In the genomic region with DNA sequence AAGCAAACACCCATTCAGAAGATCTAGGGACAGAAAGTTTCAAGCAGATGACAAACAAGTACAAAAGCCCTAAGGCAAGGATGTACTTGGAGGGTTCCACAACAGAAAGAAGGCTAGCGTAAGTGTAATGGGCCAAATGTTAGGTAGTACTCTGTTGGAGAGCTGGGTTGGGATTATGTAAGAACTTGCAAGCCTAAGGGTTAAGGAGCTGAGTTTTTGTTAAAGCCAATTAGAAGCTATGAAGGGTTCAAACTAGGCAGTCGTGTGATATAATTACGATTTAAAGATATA, we compare ENCODE assay signal across 12 cellular contexts. TPM values are rescaled to one million over a fixed set of nuclear protein-coding genes. Genes with fewer than 3 reads are reported as not detected.
DNase-seq lines count a peak whose midpoint lies in the region; ATAC-seq, FAIRE-seq and TF ChIP-seq lines count a peak whose summit lies in the region.
"Had no signal": no experiment of that assay in that cellular context is flagged by ENCODE, and none has a peak within 500 bp of the region (broad histone marks: within the 10 kb centered on the region; RNA-seq: fewer than 3 reads in every experiment).

No MANE protein-coding gene starts in this region.

- H2AFZ ChIP-seq in fibroblast of lung (ENCODE audit: low read length), result no peak overlapping the region

- no peak for TF ChIP-seq EP300 in A549 (IDR thresholded peaks at IDR 0.05)

- H3K9me3 ChIP-seq in A549 (no peaks in the 10 kb centered on the region), fibroblast of lung (ENCODE audit: control insufficient read depth, insufficient read depth, low read depth, low read length) (no peaks in the 10 kb centered on the region)

- H4K20me1 ChIP-seq in fibroblast of lung (ENCODE audit: control insufficient read depth, extremely low read depth, insufficient read depth, low read length), result no peaks in the 10 kb centered on the region

- 76% methylated on average over 3 of the region's 3 CpGs for WGBS in A549 (ENCODE audit: missing lambda C conversion rate)

- H3K4me3 Mint-ChIP-seq in osteocyte (ENCODE audit: unreplicated experiment), result no peak overlapping the region
- H3K4me3 Mint-ChIP-seq: naive thymus-derived CD4-positive, alpha-beta T cell had no signal

- no peaks in the 10 kb centered on the region for H3K27me3 ChIP-seq in fibroblast of lung (ENCODE audit: control insufficient read depth, insufficient read depth, low read length)

- H3K9ac ChIP-seq in fibroblast of lung (ENCODE audit: insufficient read depth, low read length), result no peak overlapping the region

- POLR2A ChIA-PET in A549 (lab: Yijun Ruan, JAX) (interaction anchor here (1.0 to 3.9 kb wide), 2 partner anchors 42 to 140 kb away, joined by 6 to 15 read pairs; a partner anchor contains a TSS), RWPE1 (lab: Yijun Ruan, JAX; ENCODE audit: low non-redundant PET) (no interaction called here)

- H3K27me3 Mint-ChIP-seq in osteocyte (ENCODE audit: unreplicated experiment), result no peaks in the 10 kb centered on the region
- H3K27me3 Mint-ChIP-seq: naive thymus-derived CD4-positive, alpha-beta T cell had no signal

- peaks cover 15% of the 10 kb centered on the region for H3K4me1 Mint-ChIP-seq in osteocyte (ENCODE audit: unreplicated experiment)

- peaks cover 45% of the 10 kb centered on the region for H3K4me1 ChIP-seq in A549
- peaks cover 12% of the 10 kb centered on the region for H3K4me1 ChIP-seq in fibroblast of lung (ENCODE audit: control insufficient read depth, extremely low read depth, insufficient read depth, low read length)

- H3K27ac ChIP-seq in A549 (peak overlapping the region; percentile 80 to 90), RWPE1 (peak overlapping the region; percentile 74), fibroblast of lung (ENCODE audit: insufficient read depth, low read length) (peak overlapping the region; percentile 43)

- TF ChIP-seq CTCF in A549 (IDR thresholded peaks at IDR 0.05), result no peak
- TF ChIP-seq CTCF in RWPE1 (conservative IDR thresholded peaks at IDR 0.05; ENCODE audit: low read depth), result no peak
- no peak for TF ChIP-seq CTCF in fibroblast of lung (conservative IDR thresholded peaks at IDR 0.05 in 1 of 2, IDR thresholded peaks at IDR 0.05 in 1 of 2; ENCODE audit: low read depth in 1 of 2, low read length in 2 of 2)
- TF ChIP-seq CTCF in osteocyte (IDR thresholded peaks at IDR 0.05), result no peak

- no peak for TF ChIP-seq POLR2A in A549 (IDR thresholded peaks at IDR 0.05; ENCODE audit: low read length)

- H3K9me3 Mint-ChIP-seq in osteocyte (ENCODE audit: unreplicated experiment), result no peaks in the 10 kb centered on the region
- H3K9me3 Mint-ChIP-seq: naive thymus-derived CD4-positive, alpha-beta T cell had no signal

- DNase-seq in A549 (ENCODE audit: low read depth in 1 of 2, low spot score in 1 of 2) (no peak), RWPE1 (ENCODE audit: low spot score) (no peak), fibroblast of lung (ENCODE audit: low read depth in 2 of 2) (peak in 1 of 2 donors; percentile 2), osteocyte (ENCODE audit: extremely low spot score, unreplicated experiment) (no peak), DMS79 treated with DMSO at 0.1 percent for 48 hours (lab: John Stamatoyannopoulos, UW) (no peak)
- DNase-seq: activated gamma-delta T cell treated with Interleukin-2 at 50 U/mL for 16 hours; naive thymus-derived CD4-positive, alpha-beta T cell; OCI-M1 had no signal

- FAIRE-seq in A549 (lab: Jason Lieb, UNC), result no peak
- FAIRE-seq: islet of Langerhans had no signal

- peaks cover 7% of the 10 kb centered on the region for H3K79me2 ChIP-seq in fibroblast of lung (ENCODE audit: control insufficient read depth, insufficient read depth, low read length)

- CTCF ChIA-PET in A549 (lab: Yijun Ruan, JAX) (interaction anchor here (1.4 to 2.1 kb wide), 3 partner anchors 11 to 41 kb away, joined by 3 to 5 read pairs (median 3); a partner anchor contains a TSS), RWPE1 (lab: Yijun Ruan, JAX) (interaction anchor here (0.6 to 1.2 kb wide), 2 partner anchors 10 to 160 kb away, joined by 3 to 4 read pairs; no protein-coding TSS in a partner anchor)

- TF ChIP-seq RAD21 in A549 (conservative IDR thresholded peaks at IDR 0.05 in 1 of 2, IDR thresholded peaks at IDR 0.05 in 1 of 2), result no peak

- no peak overlapping the region for H3K4me3 ChIP-seq in A549
- no peak overlapping the region for H3K4me3 ChIP-seq in fibroblast of lung (replicated peaks in 1 of 4; ENCODE audit: control extremely low read depth in 1 of 4, insufficient read depth in 1 of 4, low read depth in 3 of 4, low read length in 4 of 4)

- ATAC-seq in A549 (peak; percentile 49 to 74; a peak in 5 of 6 replicates), HG03039 (IDR thresholded peaks at IDR 0.05; ENCODE audit: unreplicated experiment) (no peak), GM19023 (IDR thresholded peaks at IDR 0.05; ENCODE audit: unreplicated experiment) (no peak), HG02678 (IDR thresholded peaks at IDR 0.05; ENCODE audit: unreplicated experiment) (no peak)
- ATAC-seq: naive thymus-derived CD4-positive, alpha-beta T cell had no signal

- H3K4me2 ChIP-seq in A549 (peak overlapping the region; percentile 77), fibroblast of lung (ENCODE audit: extremely low read depth, insufficient read depth, low read length) (no peak overlapping the region)

- peaks cover 5% of the 10 kb centered on the region for H3K36me3 ChIP-seq in fibroblast of lung (ENCODE audit: control insufficient read depth, insufficient read depth, low read length)

- peak overlapping the region; percentile 91 for H3K27ac Mint-ChIP-seq in osteocyte (ENCODE audit: unreplicated experiment)

- peaks cover 50% of the 10 kb centered on the region for H3K36me3 Mint-ChIP-seq in osteocyte (ENCODE audit: unreplicated experiment)

TF ChIP-seq in A549, 52 proteins besides CTCF, POLR2A, EP300 and RAD21:
- TF ChIP-seq POLR2AphosphoS2 (conservative IDR thresholded peaks at IDR 0.05; ENCODE audit: low read length) (no peak), FOXS1 (CRISPR knock-in tag; IDR thresholded peaks at IDR 0.05) (no peak), ZC3H11A (IDR thresholded peaks at IDR 0.05) (no peak), HOXA7 (CRISPR knock-in tag; IDR thresholded peaks at IDR 0.05) (no peak), FOSB (CRISPR knock-in tag; IDR thresholded peaks at IDR 0.05) (no peak), SREBF2 (IDR thresholded peaks at IDR 0.05) (no peak), NPAS2 (CRISPR knock-in tag; IDR thresholded peaks at IDR 0.05; ENCODE audit: borderline replicate concordance) (no peak), HDAC2 (IDR thresholded peaks at IDR 0.05) (no peak), KDM1A (IDR thresholded peaks at IDR 0.05; ENCODE audit: low read depth) (no peak), KDM5A (IDR thresholded peaks at IDR 0.05) (no peak), ZNF302 (CRISPR knock-in tag; IDR thresholded peaks at IDR 0.05) (no peak), CEBPB (IDR thresholded peaks at IDR 0.05) (no peak), EHMT2 (IDR thresholded peaks at IDR 0.05; ENCODE audit: low read depth) (no peak)
- TF ChIP-seq, protein P1, sequence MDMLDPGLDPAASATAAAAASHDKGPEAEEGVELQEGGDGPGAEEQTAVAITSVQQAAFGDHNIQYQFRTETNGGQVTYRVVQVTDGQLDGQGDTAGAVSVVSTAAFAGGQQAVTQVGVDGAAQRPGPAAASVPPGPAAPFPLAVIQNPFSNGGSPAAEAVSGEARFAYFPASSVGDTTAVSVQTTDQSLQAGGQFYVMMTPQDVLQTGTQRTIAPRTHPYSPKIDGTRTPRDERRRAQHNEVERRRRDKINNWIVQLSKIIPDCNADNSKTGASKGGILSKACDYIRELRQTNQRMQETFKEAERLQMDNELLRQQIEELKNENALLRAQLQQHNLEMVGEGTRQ (IDR thresholded peaks at IDR 0.05), result no peak
- TF ChIP-seq, protein P2, sequence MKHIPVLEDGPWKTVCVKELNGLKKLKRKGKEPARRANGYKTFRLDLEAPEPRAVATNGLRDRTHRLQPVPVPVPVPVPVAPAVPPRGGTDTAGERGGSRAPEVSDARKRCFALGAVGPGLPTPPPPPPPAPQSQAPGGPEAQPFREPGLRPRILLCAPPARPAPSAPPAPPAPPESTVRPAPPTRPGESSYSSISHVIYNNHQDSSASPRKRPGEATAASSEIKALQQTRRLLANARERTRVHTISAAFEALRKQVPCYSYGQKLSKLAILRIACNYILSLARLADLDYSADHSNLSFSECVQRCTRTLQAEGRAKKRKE (CRISPR knock-in tag; IDR thresholded peaks at IDR 0.05; ENCODE audit: low read depth), result no peak
- TF ChIP-seq, protein P3, sequence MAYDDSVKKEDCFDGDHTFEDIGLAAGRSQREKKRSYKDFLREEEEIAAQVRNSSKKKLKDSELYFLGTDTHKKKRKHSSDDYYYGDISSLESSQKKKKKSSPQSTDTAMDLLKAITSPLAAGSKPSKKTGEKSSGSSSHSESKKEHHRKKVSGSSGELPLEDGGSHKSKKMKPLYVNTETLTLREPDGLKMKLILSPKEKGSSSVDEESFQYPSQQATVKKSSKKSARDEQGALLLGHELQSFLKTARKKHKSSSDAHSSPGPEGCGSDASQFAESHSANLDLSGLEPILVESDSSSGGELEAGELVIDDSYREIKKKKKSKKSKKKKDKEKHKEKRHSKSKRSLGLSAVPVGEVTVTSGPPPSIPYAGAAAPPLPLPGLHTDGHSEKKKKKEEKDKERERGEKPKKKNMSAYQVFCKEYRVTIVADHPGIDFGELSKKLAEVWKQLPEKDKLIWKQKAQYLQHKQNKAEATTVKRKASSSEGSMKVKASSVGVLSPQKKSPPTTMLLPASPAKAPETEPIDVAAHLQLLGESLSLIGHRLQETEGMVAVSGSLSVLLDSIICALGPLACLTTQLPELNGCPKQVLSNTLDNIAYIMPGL (CRISPR knock-in tag; IDR thresholded peaks at IDR 0.05; ENCODE audit: borderline replicate concordance), result no peak

RNA-seq across cellular contexts. Expression of a gene that starts 41.4 kb away (rescaled TPM):
- polyA plus RNA-seq in A549 (2011; rRNA removed), result 149 and 154 TPM in 2 replicates
- 29.0 and 29.7 TPM in 2 replicates for polyA plus RNA-seq in A549 (2012; cell fraction: cytosol; rRNA removed)
- 42.1 and 64.3 TPM in 2 replicates for polyA plus RNA-seq in A549 (2012; cell fraction: nucleus; rRNA removed)
- 58.8 to 60.9 TPM (median 60.7 TPM) in 3 replicates for polyA plus RNA-seq in A549 (2017; fragmentation: RNase III; extraction: RNeasy Plus Mini Kit Qiagen cat#74134 plus additional on column Dnase treatment)
- polyA minus RNA-seq in A549 (2011; rRNA and poly(A)+ RNA removed), result 319 and 375 TPM in 2 replicates
- 405 and 534 TPM in 2 replicates for total RNA-seq in fibroblast of lung
- polyA plus RNA-seq in fibroblast of lung, result 132 and 135 TPM in 2 replicates
- polyA plus RNA-seq in fibroblast of lung (2012), result 81.1 and 85.9 TPM in 2 replicates
- polyA minus RNA-seq in fibroblast of lung (ENCODE audit: low replicate concordance), result 172 and 257 TPM in 2 replicates
- 160 and 175 TPM in 2 replicates for total RNA-seq in osteocyte

Comparison
In these comparisons a context has a peak if more than half of its experiments do, and no peak if none do; other contexts are left out.
1. ATAC-seq: peak in A549 (2 of 2); none in HG03039 (single experiment), GM19023 (single experiment) and HG02678 (single experiment).
2. Peak in every context shown above with its lines, with median percentiles within 50 percentile points of each other: H3K27ac ChIP-seq.